Comparison of ENCODE assay signal across 8 cellular contexts in the genomic region with DNA sequence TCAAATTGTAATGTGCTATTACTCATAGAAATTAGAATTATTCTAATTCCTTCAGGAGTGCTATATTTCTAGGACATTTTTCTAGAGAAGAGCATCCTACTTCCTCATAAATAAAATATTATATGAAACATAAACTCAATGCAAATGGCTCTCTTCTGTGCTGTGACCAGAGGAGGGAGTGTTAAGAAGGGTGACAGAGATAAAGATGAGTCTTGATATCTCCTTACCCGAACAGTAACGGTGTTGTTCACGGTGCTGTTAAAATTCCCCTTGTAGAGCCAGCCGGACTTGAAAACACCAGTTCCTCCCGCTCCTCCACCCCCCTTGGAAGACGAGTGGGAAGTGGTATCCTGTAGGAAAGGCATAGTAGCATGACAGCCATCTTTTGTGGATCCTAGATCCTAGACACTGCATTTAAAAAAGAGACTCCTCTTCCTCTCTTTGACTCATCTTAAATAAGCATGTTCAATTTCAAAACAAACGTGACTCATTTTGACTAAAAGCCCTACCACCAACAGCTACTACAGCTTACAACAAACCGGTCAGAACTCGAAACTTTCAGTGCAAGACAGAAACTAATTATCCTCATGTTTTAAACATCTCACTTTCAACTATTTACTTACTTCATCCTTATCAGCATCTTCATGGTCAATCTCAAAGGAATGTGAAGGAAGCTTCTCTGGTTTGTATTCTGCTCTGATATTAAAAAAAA.
DNase-seq lines count a peak whose midpoint lies in the region; ATAC-seq and TF ChIP-seq lines count a peak whose summit lies in the region.

No MANE protein-coding gene starts in this region.

- H3K4me3 Mint-ChIP-seq in activated T-cell treated with anti-CD3 and anti-CD28 coated beads, Interleukin-2, amount 50 U/mL, for 4 hours = no peak overlapping the region
- H3K4me3 Mint-ChIP-seq in activated CD8-positive, alpha-beta T cell treated with anti-CD3 and anti-CD28 coated beads, Interleukin-2, amount 10 ng/mL, durations not matched to agents 7 days and 5 days = no peak overlapping the region
- H3K4me3 Mint-ChIP-seq in osteocyte (ENCODE audit: unreplicated experiment) = peak overlapping the region; percentile 42
- H3K4me3 Mint-ChIP-seq in WTC11 = no peak overlapping the region

- DNase-seq in activated T-cell treated with anti-CD3 and anti-CD28 coated beads, Interleukin-2, amount 50 U/mL, for 4 hours = no peak
- DNase-seq in activated T-cell treated with anti-CD3 and anti-CD28 coated beads, Interleukin-2, amount 50 U/mL, for 1 hour = no peak
- no peak for DNase-seq in activated CD8-positive, alpha-beta T cell treated with anti-CD3 and anti-CD28 coated beads, Interleukin-2, amount 10 ng/mL, durations not matched to agents 7 days and 5 days
- no peak for DNase-seq in osteocyte (ENCODE audit: extremely low spot score, unreplicated experiment)
- no peak for DNase-seq in WTC11 (ENCODE audit: low spot score)
- DNase-seq in hippocampal formation (lab: John Stamatoyannopoulos, UW) = no peak
- no peak for DNase-seq in mucosa of descending colon

- intact Hi-C loops in mucosa of descending colon (cut with DNase I, micrococcal nuclease) = no loop called here

- H3K36me3 ChIP-seq in mucosa of descending colon (ENCODE audit: low read depth) = no peaks in the 10 kb centered on the region

- H3K27ac Mint-ChIP-seq in activated CD8-positive, alpha-beta T cell treated with anti-CD3 and anti-CD28 coated beads, Interleukin-2, amount 10 ng/mL, durations not matched to agents 7 days and 5 days = peak overlapping the region; percentile 57
- H3K27ac Mint-ChIP-seq in osteocyte (ENCODE audit: unreplicated experiment) (peak overlapping the region; percentile 87), WTC11 (no peak overlapping the region)

- peaks cover 72% of the 10 kb centered on the region for H3K4me1 Mint-ChIP-seq in activated T-cell treated with anti-CD3 and anti-CD28 coated beads, Interleukin-2, amount 50 U/mL, for 4 hours (ENCODE audit: low read depth)
- peaks cover 57% of the 10 kb centered on the region for H3K4me1 Mint-ChIP-seq in activated CD8-positive, alpha-beta T cell treated with anti-CD3 and anti-CD28 coated beads, Interleukin-2, amount 10 ng/mL, durations not matched to agents 7 days and 5 days (ENCODE audit: low read depth)
- H3K4me1 Mint-ChIP-seq in osteocyte (ENCODE audit: unreplicated experiment) (peaks cover 51% of the 10 kb centered on the region), WTC11 (no peaks in the 10 kb centered on the region)

- no peaks in the 10 kb centered on the region for H3K27me3 Mint-ChIP-seq in activated T-cell treated with anti-CD3 and anti-CD28 coated beads, Interleukin-2, amount 50 U/mL, for 4 hours (ENCODE audit: low read depth)
- no peaks in the 10 kb centered on the region for H3K27me3 Mint-ChIP-seq in activated CD8-positive, alpha-beta T cell treated with anti-CD3 and anti-CD28 coated beads, Interleukin-2, amount 10 ng/mL, durations not matched to agents 7 days and 5 days (ENCODE audit: low read depth)
- H3K27me3 Mint-ChIP-seq in osteocyte (ENCODE audit: unreplicated experiment) (no peaks in the 10 kb centered on the region), WTC11 (ENCODE audit: low read depth) (no peaks in the 10 kb centered on the region)

- peaks cover 67% of the 10 kb centered on the region for H3K36me3 Mint-ChIP-seq in activated T-cell treated with anti-CD3 and anti-CD28 coated beads, Interleukin-2, amount 50 U/mL, for 4 hours (ENCODE audit: insufficient read depth)
- peaks cover 89% of the 10 kb centered on the region for H3K36me3 Mint-ChIP-seq in activated CD8-positive, alpha-beta T cell treated with anti-CD3 and anti-CD28 coated beads, Interleukin-2, amount 10 ng/mL, durations not matched to agents 7 days and 5 days (ENCODE audit: low read depth)
- H3K36me3 Mint-ChIP-seq in osteocyte (ENCODE audit: unreplicated experiment) (peaks cover 4% of the 10 kb centered on the region), WTC11 (no peaks in the 10 kb centered on the region)

- H3K4me1 ChIP-seq in mucosa of descending colon (ENCODE audit: low read depth) = no peaks in the 10 kb centered on the region

- CTCF ChIA-PET in activated CD8-positive, alpha-beta T cell treated with anti-CD3 and anti-CD28 coated beads, Interleukin-2, amount 10 ng/mL, durations not matched to agents 7 days and 5 days (lab: Charles Lee) = interaction anchor here (1.3 to 1.4 kb wide), 2 partner anchors 116 to 123 kb away, joined by 3 to 5 read pairs; no protein-coding TSS in a partner anchor
- CTCF ChIA-PET in WTC11 (lab: Charles Lee) = no interaction called here

- H3K9me3 Mint-ChIP-seq in activated T-cell treated with anti-CD3 and anti-CD28 coated beads, Interleukin-2, amount 50 U/mL, for 4 hours = no peaks in the 10 kb centered on the region
- H3K9me3 Mint-ChIP-seq in activated CD8-positive, alpha-beta T cell treated with anti-CD3 and anti-CD28 coated beads, Interleukin-2, amount 10 ng/mL, durations not matched to agents 7 days and 5 days (ENCODE audit: insufficient read depth) = peaks cover 3% of the 10 kb centered on the region
- H3K9me3 Mint-ChIP-seq in osteocyte (ENCODE audit: unreplicated experiment) (no peaks in the 10 kb centered on the region), WTC11 (peaks cover 8% of the 10 kb centered on the region)

- peak; percentile 85 for ATAC-seq in activated T-cell treated with anti-CD3 and anti-CD28 coated beads, Interleukin-2, amount 50 U/mL, for 4 hours
- ATAC-seq in HG03097 (IDR thresholded peaks at IDR 0.05; ENCODE audit: low FRiP score, unreplicated experiment) = peak; percentile 71
- no peak for ATAC-seq in activated CD8-positive, alpha-beta T cell treated with anti-CD3 and anti-CD28 coated beads, Interleukin-2, amount 10 ng/mL, durations not matched to agents 7 days and 5 days
- no peak for ATAC-seq in WTC11
- ATAC-seq in mucosa of descending colon = no peak

- no peak overlapping the region for H3K4me3 ChIP-seq in mucosa of descending colon

- no peak for TF ChIP-seq CTCF in osteocyte (IDR thresholded peaks at IDR 0.05)
- TF ChIP-seq CTCF in WTC11 (IDR thresholded peaks at IDR 0.05) = no peak
- no peak for TF ChIP-seq CTCF in mucosa of descending colon (IDR thresholded peaks at IDR 0.05)

- no peaks in the 10 kb centered on the region for H3K9me3 ChIP-seq in mucosa of descending colon

- POLR2A ChIA-PET in activated CD8-positive, alpha-beta T cell treated with anti-CD3 and anti-CD28 coated beads, Interleukin-2, amount 10 ng/mL, durations not matched to agents 7 days and 5 days (lab: Charles Lee) = no interaction called here
- POLR2A ChIA-PET in WTC11 (lab: Charles Lee) = no interaction called here

TF ChIP-seq in WTC11, 78 proteins besides CTCF, POLR2A, EP300 and RAD21 (continues in another document):
- TF ChIP-seq NFYB (CRISPR knock-in tag; conservative IDR thresholded peaks at IDR 0.05; ENCODE audit: low read depth) (no peak), ZNF416 (CRISPR knock-in tag; IDR thresholded peaks at IDR 0.05) (no peak), ESRRA (CRISPR knock-in tag; IDR thresholded peaks at IDR 0.05; ENCODE audit: borderline replicate concordance) (no peak), NR1H2 (CRISPR knock-in tag; IDR thresholded peaks at IDR 0.05) (no peak)
- TF ChIP-seq, protein P1, sequence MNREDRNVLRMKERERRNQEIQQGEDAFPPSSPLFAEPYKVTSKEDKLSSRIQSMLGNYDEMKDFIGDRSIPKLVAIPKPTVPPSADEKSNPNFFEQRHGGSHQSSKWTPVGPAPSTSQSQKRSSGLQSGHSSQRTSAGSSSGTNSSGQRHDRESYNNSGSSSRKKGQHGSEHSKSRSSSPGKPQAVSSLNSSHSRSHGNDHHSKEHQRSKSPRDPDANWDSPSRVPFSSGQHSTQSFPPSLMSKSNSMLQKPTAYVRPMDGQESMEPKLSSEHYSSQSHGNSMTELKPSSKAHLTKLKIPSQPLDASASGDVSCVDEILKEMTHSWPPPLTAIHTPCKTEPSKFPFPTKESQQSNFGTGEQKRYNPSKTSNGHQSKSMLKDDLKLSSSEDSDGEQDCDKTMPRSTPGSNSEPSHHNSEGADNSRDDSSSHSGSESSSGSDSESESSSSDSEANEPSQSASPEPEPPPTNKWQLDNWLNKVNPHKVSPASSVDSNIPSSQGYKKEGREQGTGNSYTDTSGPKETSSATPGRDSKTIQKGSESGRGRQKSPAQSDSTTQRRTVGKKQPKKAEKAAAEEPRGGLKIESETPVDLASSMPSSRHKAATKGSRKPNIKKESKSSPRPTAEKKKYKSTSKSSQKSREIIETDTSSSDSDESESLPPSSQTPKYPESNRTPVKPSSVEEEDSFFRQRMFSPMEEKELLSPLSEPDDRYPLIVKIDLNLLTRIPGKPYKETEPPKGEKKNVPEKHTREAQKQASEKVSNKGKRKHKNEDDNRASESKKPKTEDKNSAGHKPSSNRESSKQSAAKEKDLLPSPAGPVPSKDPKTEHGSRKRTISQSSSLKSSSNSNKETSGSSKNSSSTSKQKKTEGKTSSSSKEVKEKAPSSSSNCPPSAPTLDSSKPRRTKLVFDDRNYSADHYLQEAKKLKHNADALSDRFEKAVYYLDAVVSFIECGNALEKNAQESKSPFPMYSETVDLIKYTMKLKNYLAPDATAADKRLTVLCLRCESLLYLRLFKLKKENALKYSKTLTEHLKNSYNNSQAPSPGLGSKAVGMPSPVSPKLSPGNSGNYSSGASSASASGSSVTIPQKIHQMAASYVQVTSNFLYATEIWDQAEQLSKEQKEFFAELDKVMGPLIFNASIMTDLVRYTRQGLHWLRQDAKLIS (CRISPR knock-in tag; IDR thresholded peaks at IDR 0.05; ENCODE audit: borderline replicate concordance) = no peak
- TF ChIP-seq, protein P2, sequence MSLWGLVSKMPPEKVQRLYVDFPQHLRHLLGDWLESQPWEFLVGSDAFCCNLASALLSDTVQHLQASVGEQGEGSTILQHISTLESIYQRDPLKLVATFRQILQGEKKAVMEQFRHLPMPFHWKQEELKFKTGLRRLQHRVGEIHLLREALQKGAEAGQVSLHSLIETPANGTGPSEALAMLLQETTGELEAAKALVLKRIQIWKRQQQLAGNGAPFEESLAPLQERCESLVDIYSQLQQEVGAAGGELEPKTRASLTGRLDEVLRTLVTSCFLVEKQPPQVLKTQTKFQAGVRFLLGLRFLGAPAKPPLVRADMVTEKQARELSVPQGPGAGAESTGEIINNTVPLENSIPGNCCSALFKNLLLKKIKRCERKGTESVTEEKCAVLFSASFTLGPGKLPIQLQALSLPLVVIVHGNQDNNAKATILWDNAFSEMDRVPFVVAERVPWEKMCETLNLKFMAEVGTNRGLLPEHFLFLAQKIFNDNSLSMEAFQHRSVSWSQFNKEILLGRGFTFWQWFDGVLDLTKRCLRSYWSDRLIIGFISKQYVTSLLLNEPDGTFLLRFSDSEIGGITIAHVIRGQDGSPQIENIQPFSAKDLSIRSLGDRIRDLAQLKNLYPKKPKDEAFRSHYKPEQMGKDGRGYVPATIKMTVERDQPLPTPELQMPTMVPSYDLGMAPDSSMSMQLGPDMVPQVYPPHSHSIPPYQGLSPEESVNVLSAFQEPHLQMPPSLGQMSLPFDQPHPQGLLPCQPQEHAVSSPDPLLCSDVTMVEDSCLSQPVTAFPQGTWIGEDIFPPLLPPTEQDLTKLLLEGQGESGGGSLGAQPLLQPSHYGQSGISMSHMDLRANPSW (CRISPR knock-in tag; conservative IDR thresholded peaks at IDR 0.05; ENCODE audit: low read depth) = no peak

Comparison
In these comparisons a context has a peak if more than half of its experiments do, and no peak if none do; other contexts are left out.
1. ATAC-seq: peak in activated T-cell treated with anti-CD3 and anti-CD28 coated beads, Interleukin-2, amount 50 U/mL, for 4 hours (2 of 2) and HG03097 (single experiment); none in activated CD8-positive, alpha-beta T cell treated with anti-CD3 and anti-CD28 coated beads, Interleukin-2, amount 10 ng/mL, durations not matched to agents 7 days and 5 days (single experiment), WTC11 (single experiment) and mucosa of descending colon (single experiment).